Comparison of ENCODE assay signal across 8 cellular contexts in the genomic region with DNA sequence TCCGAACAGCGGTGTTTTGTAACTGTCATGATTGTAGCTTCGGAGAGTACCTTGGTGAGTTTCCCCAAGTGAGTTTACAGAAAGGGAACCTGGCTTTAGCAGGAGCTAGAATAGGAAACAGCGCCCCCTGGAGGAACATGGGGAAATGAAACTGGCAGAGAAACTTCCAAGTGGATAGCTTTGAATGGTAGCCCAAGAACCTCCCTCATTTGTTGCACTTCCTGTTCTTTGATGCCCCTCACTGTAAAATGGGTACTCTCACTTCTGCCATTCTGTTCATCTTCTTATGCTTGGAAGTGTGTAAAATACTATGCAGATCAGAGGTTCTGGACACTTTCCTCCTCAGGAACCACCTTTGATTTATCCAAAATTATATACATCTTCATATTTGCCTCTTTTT. TPM values are rescaled to one million over a fixed set of nuclear protein-coding genes. Genes with fewer than 3 reads are reported as not detected.
DNase-seq lines count a peak whose midpoint lies in the region; ATAC-seq and TF ChIP-seq lines count a peak whose summit lies in the region.

No MANE protein-coding gene starts in this region.

- H3K27me3 ChIP-seq in liver (ENCODE audit: control insufficient read depth in 4 of 4, insufficient read depth in 4 of 4, low read length in 3 of 4): no peaks in the 10 kb centered on the region

- H3K4me3 ChIP-seq in liver (ENCODE audit: low read depth in 1 of 3, low read length in 3 of 3): no peak overlapping the region

- no peak overlapping the region for H3K9ac ChIP-seq in liver (ENCODE audit: low read depth in 1 of 2, low read length in 2 of 2)

- no peak overlapping the region for H3K27ac ChIP-seq in liver (ENCODE audit: low read depth in 1 of 2, low read length in 2 of 2)

- H3K36me3 ChIP-seq in liver (ENCODE audit: control insufficient read depth in 4 of 4, insufficient read depth in 3 of 4, low read depth in 1 of 4, low read length in 3 of 4): no peaks in the 10 kb centered on the region

- H3K9me3 ChIP-seq in liver (ENCODE audit: control insufficient read depth in 4 of 4, low read length in 3 of 4): no peaks in the 10 kb centered on the region

- ATAC-seq in HG03039 (IDR thresholded peaks at IDR 0.05; ENCODE audit: unreplicated experiment) (peak; percentile 76), HG02938 (IDR thresholded peaks at IDR 0.05; ENCODE audit: unreplicated experiment) (no peak)

- TF ChIP-seq CTCF in GM10266 (IDR thresholded peaks at IDR 0.05; ENCODE audit: control insufficient read depth, insufficient read depth, low read depth, missing control alignments) (peak; percentile 79), liver (IDR thresholded peaks at IDR 0.05; ENCODE audit: low read depth, low read length, missing input control) (peak; percentile 93)

- 23% methylated on average over 4 of the region's 4 CpGs for WGBS in liver

- TF ChIP-seq RAD21 in liver (IDR thresholded peaks at IDR 0.05): peak; percentile 95 to 96

- DNase-seq in GM10266 (ENCODE audit: extremely low spot score) (peak; percentile 63), NCI-H226 (peak; percentile 70), cerebellar cortex (ENCODE audit: low spot score) (peak; percentile 85)
- peak; percentile 51 for DNase-seq in activated CD4-positive, CD25-positive, alpha-beta regulatory T cell treated with anti-CD3 and anti-CD28 coated beads, Interleukin-2, amount 50 U/mL, for 16 hours (ENCODE audit: low read depth, low spot score)
- peak; percentile 49 to 71 (median 55) for DNase-seq in stimulated activated CD4-positive, alpha-beta T cell treated with anti-CD3 and anti-CD28 coated beads, TNF-alpha, amount 100 ng/mL, for 24 hours (ENCODE audit: low read depth in 3 of 3)

- H3K4me1 ChIP-seq in liver (ENCODE audit: control insufficient read depth in 4 of 4, insufficient read depth in 4 of 4, low read length in 3 of 4): no peaks in the 10 kb centered on the region

TF ChIP-seq in liver, 16 proteins besides CTCF, POLR2A, EP300 and RAD21:
- TF ChIP-seq NR2F2 (IDR thresholded peaks at IDR 0.05): no peak
- no peak for TF ChIP-seq GABPA (IDR thresholded peaks at IDR 0.05 in 1 of 2, conservative IDR thresholded peaks at IDR 0.05 in 1 of 2)
- TF ChIP-seq, protein P1, sequence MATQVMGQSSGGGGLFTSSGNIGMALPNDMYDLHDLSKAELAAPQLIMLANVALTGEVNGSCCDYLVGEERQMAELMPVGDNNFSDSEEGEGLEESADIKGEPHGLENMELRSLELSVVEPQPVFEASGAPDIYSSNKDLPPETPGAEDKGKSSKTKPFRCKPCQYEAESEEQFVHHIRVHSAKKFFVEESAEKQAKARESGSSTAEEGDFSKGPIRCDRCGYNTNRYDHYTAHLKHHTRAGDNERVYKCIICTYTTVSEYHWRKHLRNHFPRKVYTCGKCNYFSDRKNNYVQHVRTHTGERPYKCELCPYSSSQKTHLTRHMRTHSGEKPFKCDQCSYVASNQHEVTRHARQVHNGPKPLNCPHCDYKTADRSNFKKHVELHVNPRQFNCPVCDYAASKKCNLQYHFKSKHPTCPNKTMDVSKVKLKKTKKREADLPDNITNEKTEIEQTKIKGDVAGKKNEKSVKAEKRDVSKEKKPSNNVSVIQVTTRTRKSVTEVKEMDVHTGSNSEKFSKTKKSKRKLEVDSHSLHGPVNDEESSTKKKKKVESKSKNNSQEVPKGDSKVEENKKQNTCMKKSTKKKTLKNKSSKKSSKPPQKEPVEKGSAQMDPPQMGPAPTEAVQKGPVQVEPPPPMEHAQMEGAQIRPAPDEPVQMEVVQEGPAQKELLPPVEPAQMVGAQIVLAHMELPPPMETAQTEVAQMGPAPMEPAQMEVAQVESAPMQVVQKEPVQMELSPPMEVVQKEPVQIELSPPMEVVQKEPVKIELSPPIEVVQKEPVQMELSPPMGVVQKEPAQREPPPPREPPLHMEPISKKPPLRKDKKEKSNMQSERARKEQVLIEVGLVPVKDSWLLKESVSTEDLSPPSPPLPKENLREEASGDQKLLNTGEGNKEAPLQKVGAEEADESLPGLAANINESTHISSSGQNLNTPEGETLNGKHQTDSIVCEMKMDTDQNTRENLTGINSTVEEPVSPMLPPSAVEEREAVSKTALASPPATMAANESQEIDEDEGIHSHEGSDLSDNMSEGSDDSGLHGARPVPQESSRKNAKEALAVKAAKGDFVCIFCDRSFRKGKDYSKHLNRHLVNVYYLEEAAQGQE (IDR thresholded peaks at IDR 0.05): no peak
- no peak for TF ChIP-seq FOXA2 (IDR thresholded peaks at IDR 0.05)
- TF ChIP-seq, protein P2, sequence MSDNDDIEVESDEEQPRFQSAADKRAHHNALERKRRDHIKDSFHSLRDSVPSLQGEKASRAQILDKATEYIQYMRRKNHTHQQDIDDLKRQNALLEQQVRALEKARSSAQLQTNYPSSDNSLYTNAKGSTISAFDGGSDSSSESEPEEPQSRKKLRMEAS (IDR thresholded peaks at IDR 0.05): no peak
- no peak for TF ChIP-seq YY1 (IDR thresholded peaks at IDR 0.05)
- no peak for TF ChIP-seq HNF4G (IDR thresholded peaks at IDR 0.05)
- TF ChIP-seq, protein P3, sequence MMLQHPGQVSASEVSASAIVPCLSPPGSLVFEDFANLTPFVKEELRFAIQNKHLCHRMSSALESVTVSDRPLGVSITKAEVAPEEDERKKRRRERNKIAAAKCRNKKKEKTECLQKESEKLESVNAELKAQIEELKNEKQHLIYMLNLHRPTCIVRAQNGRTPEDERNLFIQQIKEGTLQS (IDR thresholded peaks at IDR 0.05): no peak
- TF ChIP-seq, protein P4, sequence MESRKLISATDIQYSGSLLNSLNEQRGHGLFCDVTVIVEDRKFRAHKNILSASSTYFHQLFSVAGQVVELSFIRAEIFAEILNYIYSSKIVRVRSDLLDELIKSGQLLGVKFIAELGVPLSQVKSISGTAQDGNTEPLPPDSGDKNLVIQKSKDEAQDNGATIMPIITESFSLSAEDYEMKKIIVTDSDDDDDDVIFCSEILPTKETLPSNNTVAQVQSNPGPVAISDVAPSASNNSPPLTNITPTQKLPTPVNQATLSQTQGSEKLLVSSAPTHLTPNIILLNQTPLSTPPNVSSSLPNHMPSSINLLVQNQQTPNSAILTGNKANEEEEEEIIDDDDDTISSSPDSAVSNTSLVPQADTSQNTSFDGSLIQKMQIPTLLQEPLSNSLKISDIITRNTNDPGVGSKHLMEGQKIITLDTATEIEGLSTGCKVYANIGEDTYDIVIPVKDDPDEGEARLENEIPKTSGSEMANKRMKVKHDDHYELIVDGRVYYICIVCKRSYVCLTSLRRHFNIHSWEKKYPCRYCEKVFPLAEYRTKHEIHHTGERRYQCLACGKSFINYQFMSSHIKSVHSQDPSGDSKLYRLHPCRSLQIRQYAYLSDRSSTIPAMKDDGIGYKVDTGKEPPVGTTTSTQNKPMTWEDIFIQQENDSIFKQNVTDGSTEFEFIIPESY (IDR thresholded peaks at IDR 0.05): no peak
- no peak for TF ChIP-seq SP1 (IDR thresholded peaks at IDR 0.05)
- TF ChIP-seq RXRA (IDR thresholded peaks at IDR 0.05): no peak
- TF ChIP-seq JUND (IDR thresholded peaks at IDR 0.05): no peak
- no peak for TF ChIP-seq TAF1 (conservative IDR thresholded peaks at IDR 0.05)
- no peak for TF ChIP-seq EGR1 (IDR thresholded peaks at IDR 0.05; ENCODE audit: low read depth in 2 of 2)

RNA-seq across cellular contexts. Expression of a gene that starts 36.2 kb away (rescaled TPM):
- 1 to 10 TPM; 1.5 to 5.2 TPM for total RNA-seq in liver
- polyA plus RNA-seq in liver: under 1 TPM; 0.11 to 0.47 TPM

RNA-seq across cellular contexts. Expression of a gene that starts 58.9 kb away (rescaled TPM):
- 1 to 10 TPM in 1 of 2 donors, under 1 TPM in 1; 0.23 to 3.7 TPM for total RNA-seq in liver
- polyA plus RNA-seq in liver: under 1 TPM; 0.06 to 0.24 TPM
